Comparison of ENCODE assay signal across 8 cellular contexts in the genomic region with DNA sequence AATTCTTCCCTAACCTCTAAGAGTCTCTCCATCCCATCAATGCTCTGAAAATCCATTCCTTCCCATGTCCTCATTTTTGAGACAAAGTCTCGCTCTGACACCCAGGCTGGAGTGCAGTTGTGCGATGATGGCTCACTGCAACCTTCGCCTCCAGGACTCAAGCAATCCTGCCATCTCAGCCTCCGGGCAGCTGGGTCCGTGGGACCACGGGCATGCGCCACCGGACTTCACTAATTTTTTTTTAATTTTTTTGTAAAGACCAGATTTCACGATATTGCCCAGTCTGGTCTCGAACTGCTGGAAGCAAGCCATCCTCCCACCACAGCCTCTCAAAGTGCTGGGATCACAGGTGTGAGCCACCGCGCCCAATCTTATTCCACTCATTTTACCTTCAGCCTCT. TPM values are rescaled to one million over a fixed set of nuclear protein-coding genes. Genes with fewer than 3 reads are reported as not detected.
DNase-seq lines count a peak whose midpoint lies in the region; ATAC-seq lines count a peak whose summit lies in the region.

No MANE protein-coding gene starts in this region.

- no peaks in the 10 kb centered on the region for H3K9me3 ChIP-seq in iPS-20b (ENCODE audit: insufficient read depth, low read depth, low read length)
- H3K9me3 ChIP-seq in stomach smooth muscle (ENCODE audit: control insufficient read depth in 2 of 2, low read length in 2 of 2): no peaks in the 10 kb centered on the region

- peaks cover 16% of the 10 kb centered on the region for H3K4me1 Mint-ChIP-seq in activated CD8-positive, alpha-beta memory T cell treated with anti-CD3 and anti-CD28 coated beads, Interleukin-2, amount 10 ng/mL, durations not matched to agents 7 days and 5 days
- H3K4me1 Mint-ChIP-seq in activated naive CD8-positive, alpha-beta T cell (ENCODE audit: low read depth): peaks cover 36% of the 10 kb centered on the region
- H3K4me1 Mint-ChIP-seq in activated naive CD4-positive, alpha-beta T cell treated with anti-CD3 and anti-CD28 coated beads, Interleukin-2, amount 10 ng/mL, durations not matched to agents 7 days and 5 days: peaks cover 25% of the 10 kb centered on the region

- CTCF ChIA-PET in activated CD8-positive, alpha-beta memory T cell treated with anti-CD3 and anti-CD28 coated beads, Interleukin-2, amount 10 ng/mL, durations not matched to agents 7 days and 5 days (lab: Charles Lee): no interaction called here
- CTCF ChIA-PET in activated naive CD4-positive, alpha-beta T cell treated with anti-CD3 and anti-CD28 coated beads, Interleukin-2, amount 10 ng/mL, durations not matched to agents 7 days and 5 days (lab: Charles Lee): no interaction called here

- H3K27me3 ChIP-seq in iPS-20b (ENCODE audit: insufficient read depth, low read length): peaks cover 35% of the 10 kb centered on the region
- no peaks in the 10 kb centered on the region for H3K27me3 ChIP-seq in stomach smooth muscle (ENCODE audit: control insufficient read depth in 1 of 2, insufficient read depth in 2 of 2, low read length in 2 of 2)

- H3K4me3 ChIP-seq in iPS-20b (ENCODE audit: low read length): peak overlapping the region; percentile 85; the same call in 1 of the 2 replicates
- H3K4me3 ChIP-seq in stomach smooth muscle (ENCODE audit: low read length in 2 of 2): peak overlapping the region; percentile 81 to 89

- no peak overlapping the region for H3K27ac ChIP-seq in iPS-20b (ENCODE audit: low read length)
- no peak overlapping the region for H3K27ac ChIP-seq in stomach smooth muscle (ENCODE audit: low read length)

- peak overlapping the region; percentile 82 for H3K4me3 Mint-ChIP-seq in activated CD8-positive, alpha-beta memory T cell treated with anti-CD3 and anti-CD28 coated beads, Interleukin-2, amount 10 ng/mL, durations not matched to agents 7 days and 5 days
- peak overlapping the region; percentile 95 for H3K4me3 Mint-ChIP-seq in activated naive CD8-positive, alpha-beta T cell
- H3K4me3 Mint-ChIP-seq in activated naive CD4-positive, alpha-beta T cell treated with anti-CD3 and anti-CD28 coated beads, Interleukin-2, amount 10 ng/mL, durations not matched to agents 7 days and 5 days: no peak overlapping the region

- no peaks in the 10 kb centered on the region for H3K27me3 Mint-ChIP-seq in activated CD8-positive, alpha-beta memory T cell treated with anti-CD3 and anti-CD28 coated beads, Interleukin-2, amount 10 ng/mL, durations not matched to agents 7 days and 5 days
- H3K27me3 Mint-ChIP-seq in activated naive CD8-positive, alpha-beta T cell: no peaks in the 10 kb centered on the region
- H3K27me3 Mint-ChIP-seq in activated naive CD4-positive, alpha-beta T cell treated with anti-CD3 and anti-CD28 coated beads, Interleukin-2, amount 10 ng/mL, durations not matched to agents 7 days and 5 days: no peaks in the 10 kb centered on the region

- ATAC-seq in activated CD8-positive, alpha-beta memory T cell treated with anti-CD3 and anti-CD28 coated beads, Interleukin-2, amount 10 ng/mL, durations not matched to agents 7 days and 5 days: no peak

- H3K9me3 Mint-ChIP-seq in activated CD8-positive, alpha-beta memory T cell treated with anti-CD3 and anti-CD28 coated beads, Interleukin-2, amount 10 ng/mL, durations not matched to agents 7 days and 5 days (ENCODE audit: low read depth): no peaks in the 10 kb centered on the region
- H3K9me3 Mint-ChIP-seq in activated naive CD8-positive, alpha-beta T cell (ENCODE audit: low read depth): no peaks in the 10 kb centered on the region
- no peaks in the 10 kb centered on the region for H3K9me3 Mint-ChIP-seq in activated naive CD4-positive, alpha-beta T cell treated with anti-CD3 and anti-CD28 coated beads, Interleukin-2, amount 10 ng/mL, durations not matched to agents 7 days and 5 days

- peaks cover 1% of the 10 kb centered on the region for H3K36me3 Mint-ChIP-seq in activated CD8-positive, alpha-beta memory T cell treated with anti-CD3 and anti-CD28 coated beads, Interleukin-2, amount 10 ng/mL, durations not matched to agents 7 days and 5 days
- peaks cover 4% of the 10 kb centered on the region for H3K36me3 Mint-ChIP-seq in activated naive CD8-positive, alpha-beta T cell
- H3K36me3 Mint-ChIP-seq in activated naive CD4-positive, alpha-beta T cell treated with anti-CD3 and anti-CD28 coated beads, Interleukin-2, amount 10 ng/mL, durations not matched to agents 7 days and 5 days: peaks cover 5% of the 10 kb centered on the region

- DNase-seq in activated CD8-positive, alpha-beta memory T cell treated with anti-CD3 and anti-CD28 coated beads, Interleukin-2, amount 10 ng/mL, durations not matched to agents 7 days and 5 days: no peak
- DNase-seq in activated CD8-positive, alpha-beta memory T cell treated with anti-CD3 and anti-CD28 coated beads for 24 hours: no peak
- no peak for DNase-seq in HuH-7.5 (ENCODE audit: low spot score)
- DNase-seq in EL: no peak
- DNase-seq in activated naive CD4-positive, alpha-beta T cell treated with anti-CD3 and anti-CD28 coated beads, Interleukin-2, amount 10 ng/mL, durations not matched to agents 7 days and 5 days: no peak

- H3K36me3 ChIP-seq in iPS-20b (ENCODE audit: insufficient read depth, low read depth, low read length) (no peaks in the 10 kb centered on the region; the same call in 1 of the 2 replicates), stomach smooth muscle (ENCODE audit: control insufficient read depth in 2 of 2, insufficient read depth in 2 of 2, low read length in 2 of 2) (no peaks in the 10 kb centered on the region)

- no peak overlapping the region for H3K27ac Mint-ChIP-seq in activated CD8-positive, alpha-beta memory T cell treated with anti-CD3 and anti-CD28 coated beads, Interleukin-2, amount 10 ng/mL, durations not matched to agents 7 days and 5 days
- H3K27ac Mint-ChIP-seq in activated naive CD8-positive, alpha-beta T cell: no peak overlapping the region
- H3K27ac Mint-ChIP-seq in activated naive CD4-positive, alpha-beta T cell treated with anti-CD3 and anti-CD28 coated beads, Interleukin-2, amount 10 ng/mL, durations not matched to agents 7 days and 5 days: no peak overlapping the region

- H3K4me1 ChIP-seq in iPS-20b (ENCODE audit: insufficient read depth, low read length): peaks cover 12% of the 10 kb centered on the region; the same call in 1 of the 2 replicates
- peaks cover 22% of the 10 kb centered on the region for H3K4me1 ChIP-seq in stomach smooth muscle (ENCODE audit: control insufficient read depth, insufficient read depth, low read length)

- H3K9ac ChIP-seq in iPS-20b (ENCODE audit: low read depth, low read length) (no peak overlapping the region), stomach smooth muscle (ENCODE audit: low read length in 2 of 2) (no peak overlapping the region)

RNA-seq across cellular contexts. Expression of a gene that starts 1.6 kb away (rescaled TPM):
- total RNA-seq in activated CD8-positive, alpha-beta memory T cell treated with anti-CD3 and anti-CD28 coated beads, Interleukin-2, amount 10 ng/mL, durations not matched to agents 7 days and 5 days: 10 to 100 TPM in 1 of 2 experiments, 1 to 10 TPM in 1; 9.9 to 13.3 TPM
